ENCODE assay signal across 12 cellular contexts in genomic region chr2:143705108-143705686, GRCh38.
A peak's percentile ranks its signal among the peaks of the same experiment; 100 is the strongest.
DNase-seq lines count a peak whose midpoint lies in the region; ATAC-seq and TF ChIP-seq lines count a peak whose summit lies in the region.
"Had no signal": no experiment of that assay in that cellular context is flagged by ENCODE, and none has a peak within 500 bp of the region (broad histone marks: within the 10 kb centered on the region; RNA-seq: fewer than 3 reads in every experiment).

No MANE protein-coding gene starts in this region.

- H4K20me1 ChIP-seq in OCI-LY3 (ENCODE audit: insufficient read depth, low read length) (no peaks in the 10 kb centered on the region), OCI-LY7 (ENCODE audit: insufficient read depth, low read length) (no peaks in the 10 kb centered on the region)

- DNase-seq in AG04449 (ENCODE audit: low read depth, low spot score) (peak; percentile 21), fibroblast of mammary gland (ENCODE audit: low read depth) (peak; percentile 47), MG63 (no peak), NCI-H2196 treated with DMSO at 0.1 percent for 48 hours (lab: John Stamatoyannopoulos, UW; ENCODE audit: unreplicated experiment) (no peak), OCI-LY7 (ENCODE audit: low spot score) (no peak)
- DNase-seq: Caco-2, NCI-H1092 treated with DMSO at 0.1 percent for 48 hours, tibial artery had no signal

- peak overlapping the region; percentile 22; the same call in 1 of the 2 replicates for H3K9ac ChIP-seq in OCI-LY3 (ENCODE audit: low read length)
- H3K9ac ChIP-seq: parathyroid adenoma had no signal

- POLR2A ChIA-PET in AG04449 (lab: Yijun Ruan, JAX): no interaction called here
- POLR2A ChIA-PET in OCI-LY7 (lab: Charles Lee): interaction anchor here (0.7 kb wide), 1 partner anchor 124 kb away, joined by 4 read pairs; no protein-coding TSS in a partner anchor

- H3K79me2 ChIP-seq in OCI-LY3 (ENCODE audit: low read length) (no peaks in the 10 kb centered on the region), OCI-LY7 (ENCODE audit: insufficient read depth, low read depth, low read length) (no peaks in the 10 kb centered on the region)
- H3K79me2 ChIP-seq: parathyroid adenoma had no signal

- H3K4me1 ChIP-seq in OCI-LY3 (ENCODE audit: low read length) (peaks cover 43% of the 10 kb centered on the region), OCI-LY7 (ENCODE audit: insufficient read depth, low read length, poor library complexity, severe bottlenecking) (no peaks in the 10 kb centered on the region)
- H3K4me1 ChIP-seq: parathyroid adenoma had no signal

- ATAC-seq in GM18870 (IDR thresholded peaks at IDR 0.05; ENCODE audit: unreplicated experiment) (peak; percentile 29), HG03175 (IDR thresholded peaks at IDR 0.05; ENCODE audit: unreplicated experiment) (no peak)

- H3K27ac ChIP-seq in OCI-LY3 (ENCODE audit: low read length) (peak overlapping the region; percentile 89), OCI-LY7 (ENCODE audit: low read depth, low read length, poor library complexity, severe bottlenecking) (no peak overlapping the region)
- H3K27ac ChIP-seq: parathyroid adenoma had no signal

- no TSS peak for BruUV-seq in OCI-LY7 (replicated peaks; lab: Mats Ljungman, UMichigan)

- H2AFZ ChIP-seq in OCI-LY3 (ENCODE audit: low read depth, low read length) (no peak overlapping the region), OCI-LY7 (ENCODE audit: low read length) (no peak overlapping the region)
- H2AFZ ChIP-seq: parathyroid adenoma had no signal

- H3K4me3 ChIP-seq in AG04449 (ENCODE audit: low read depth, low read length) (no peak overlapping the region), OCI-LY3 (ENCODE audit: low read length) (peak overlapping the region; percentile 36), fibroblast of mammary gland (ENCODE audit: control insufficient read depth, low read depth, low read length) (no peak overlapping the region), MG63 (no peak overlapping the region), OCI-LY7 (ENCODE audit: low read depth, low read length, poor library complexity, severe bottlenecking) (no peak overlapping the region)
- H3K4me3 ChIP-seq: tibial artery had no signal

- TF ChIP-seq CTCF in AG04449 (IDR thresholded peaks at IDR 0.05; ENCODE audit: insufficient read depth, low read length, missing control alignments): no peak
- TF ChIP-seq CTCF in OCI-LY3 (IDR thresholded peaks at IDR 0.05; ENCODE audit: low read depth, low read length): no peak
- TF ChIP-seq CTCF in fibroblast of mammary gland (conservative IDR thresholded peaks at IDR 0.05; ENCODE audit: control insufficient read depth, insufficient read depth, low read depth, low read length): no peak
- no peak for TF ChIP-seq CTCF in OCI-LY7 (conservative IDR thresholded peaks at IDR 0.05; ENCODE audit: low read length)

- H3K27me3 ChIP-seq in OCI-LY3 (ENCODE audit: low read depth, low read length) (no peaks in the 10 kb centered on the region), MG63 (no peaks in the 10 kb centered on the region)
- H3K27me3 ChIP-seq: tibial artery had no signal

- H3K9me2 ChIP-seq in OCI-LY7 (ENCODE audit: insufficient read depth, low read length): no peaks in the 10 kb centered on the region

- H3K4me2 ChIP-seq in OCI-LY3 (ENCODE audit: low read length) (peak overlapping the region; percentile 73), OCI-LY7 (ENCODE audit: low read length) (no peak overlapping the region)

- intact Hi-C loops in OCI-LY7 (cut with micrococcal nuclease; ENCODE audit: unreplicated experiment): no loop called here

- CTCF ChIA-PET in AG04449 (lab: Yijun Ruan, JAX) (interaction anchor here (1.7 kb wide), 1 partner anchor 11 kb away, joined by 4 read pairs; no protein-coding TSS in a partner anchor), OCI-LY7 (lab: Charles Lee; ENCODE audit: unreplicated experiment) (no interaction called here)

- no peaks in the 10 kb centered on the region for H3K9me3 ChIP-seq in OCI-LY3 (ENCODE audit: insufficient read depth, low read length)
- H3K9me3 ChIP-seq in MG63: no peaks in the 10 kb centered on the region
- H3K9me3 ChIP-seq in OCI-LY7 (ENCODE audit: low read length): no peaks in the 10 kb centered on the region
- H3K9me3 ChIP-seq: tibial artery had no signal

- H3K36me3 ChIP-seq in OCI-LY3 (replicated peaks; ENCODE audit: low read depth, low read length) (peaks cover 33% of the 10 kb centered on the region), MG63 (no peaks in the 10 kb centered on the region), OCI-LY7 (ENCODE audit: insufficient read depth, low read length) (peaks cover 23% of the 10 kb centered on the region; the same call in 1 of the 2 replicates)
- H3K36me3 ChIP-seq: tibial artery had no signal

Comparison
In these comparisons a context has a peak if more than half of its experiments do, and no peak if none do; other contexts are left out.
1. DNase-seq: peak in AG04449 (single experiment) and fibroblast of mammary gland (single experiment); none in MG63 (single experiment), NCI-H2196 treated with DMSO at 0.1 percent for 48 hours (single experiment) and OCI-LY7 (single experiment).